ENCODE assay signal across 27 cellular contexts in genomic region chr16:2456551-2457153, GRCh38. TPM values are rescaled to one million over a fixed set of nuclear protein-coding genes. Genes with fewer than 3 reads are reported as not detected.
DNase-seq lines count a peak whose midpoint lies in the region; ATAC-seq and TF ChIP-seq lines count a peak whose summit lies in the region.
"Had no signal": no experiment of that assay in that cellular context is flagged by ENCODE, and none has a peak within 500 bp of the region (broad histone marks: within the 10 kb centered on the region; RNA-seq: fewer than 3 reads in every experiment).

No MANE protein-coding gene starts in this region.

- peaks cover 44% of the 10 kb centered on the region for H3K4me1 ChIP-seq in BLaER1
- H3K4me1 ChIP-seq in HCT116 (ENCODE audit: control insufficient read depth in 1 of 2, insufficient read depth in 2 of 2, low read length in 2 of 2), result peaks cover 6 to 34% of the 10 kb centered on the region in 2 experiments; a peak in 3 of 4 replicates
- peaks cover 14% of the 10 kb centered on the region for H3K4me1 ChIP-seq in neural progenitor cell

- H3K27ac Mint-ChIP-seq in neural progenitor cell, result no peak overlapping the region
- H3K27ac Mint-ChIP-seq: CD4-positive, alpha-beta T cell; HFFc6 had no signal

- RAD21 ChIA-PET in HCT116 (lab: Charles Lee; ENCODE audit: low non-redundant PET in 1 of 2, low total read pairs in 2 of 2, uncharacterized antibody in 2 of 2, unreplicated experiment in 2 of 2), result no interaction called here

- TF ChIP-seq CTCF in HCT116 (IDR thresholded peaks at IDR 0.05 in 2 of 3, conservative IDR thresholded peaks at IDR 0.05 in 1 of 3; ENCODE audit: borderline replicate concordance in 1 of 3, insufficient read depth in 1 of 3, low read depth in 2 of 3, low read length in 2 of 3) (no peak), neural progenitor cell (IDR thresholded peaks at IDR 0.05) (no peak)

- no peak for DNase-seq in HCT116 (ENCODE audit: low read depth, low spot score)
- peak; percentile 5 for DNase-seq in epidermal melanocyte (ENCODE audit: insufficient read length, low spot score)
- DNase-seq in neural progenitor cell (ENCODE audit: low spot score), result no peak
- DNase-seq in erythroblast (lab: John Stamatoyannopoulos, UW), result no peak
- no peak for DNase-seq in NCI-H2081 (lab: John Stamatoyannopoulos, UW)
- DNase-seq: ACHN; CD4-positive, alpha-beta T cell; DMS53; H7; HFFc6; KG1; NCI-H1048; NCI-H1417; NCI-H1694 treated with DMSO at 0.1 percent for 48 hours; NCI-H2081 treated with DMSO at 0.1 percent for 48 hours; NCI-H2171; NCI-H226; NCI-H510A; NCI-H69; RPMI8226; SHP77 had no signal

- H3K4me3 ChIP-seq in BLaER1, result no peak overlapping the region
- H3K4me3 ChIP-seq in HCT116 (replicated peaks in 1 of 2; ENCODE audit: low read depth in 1 of 2, low read length in 2 of 2), result no peak overlapping the region
- no peak overlapping the region for H3K4me3 ChIP-seq in neural progenitor cell
- H3K4me3 ChIP-seq: BLaER1 treated with 17β-estradiol and CSF1 and Interleukin-3, amounts not matched to agents 10 nM and 100 nM had no signal

- peak overlapping the region; percentile 55 for H3K4me3 Mint-ChIP-seq in neural progenitor cell
- H3K4me3 Mint-ChIP-seq: CD4-positive, alpha-beta T cell; HFFc6 had no signal

- peaks cover 7% of the 10 kb centered on the region for H3K4me1 Mint-ChIP-seq in neural progenitor cell

- POLR2A ChIA-PET in HCT116 (lab: Charles Lee), result no interaction called here

- no peak for ATAC-seq in HCT116
- no peak for ATAC-seq in GM19035 (IDR thresholded peaks at IDR 0.05; ENCODE audit: unreplicated experiment)
- no peak for ATAC-seq in GM19395 (IDR thresholded peaks at IDR 0.05; ENCODE audit: unreplicated experiment)

- 0 out of 2 replicates have a peak overlapping the region, but pooled peaks have one; percentile 15 for H3K9ac ChIP-seq in BLaER1
- H3K9ac ChIP-seq in HCT116 (ENCODE audit: low read length), result no peak overlapping the region
- H3K9ac ChIP-seq in neural progenitor cell, result no peak overlapping the region

- TF ChIP-seq RAD21 in HCT116 (IDR thresholded peaks at IDR 0.05; ENCODE audit: low read depth), result no peak

- intact Hi-C loops in HCT116 (cut with micrococcal nuclease), result no loop called here

- H2AFZ ChIP-seq in HCT116 (ENCODE audit: low read depth, low read length, poor library complexity, severe bottlenecking) (no peak overlapping the region), neural progenitor cell (replicated peaks) (no peak overlapping the region)

- H3K27me3 ChIP-seq in BLaER1 (no peaks in the 10 kb centered on the region), HCT116 (ENCODE audit: insufficient read depth, low read length) (no peaks in the 10 kb centered on the region), neural progenitor cell (no peaks in the 10 kb centered on the region)
- H3K27me3 ChIP-seq: BLaER1 treated with 17β-estradiol and CSF1 and Interleukin-3, amounts not matched to agents 10 nM and 100 nM had no signal

- H3F3A ChIP-seq in neural progenitor cell (ENCODE audit: low read depth), result peaks cover 42% of the 10 kb centered on the region

- H3K36me3 ChIP-seq in BLaER1, result peaks cover 76% of the 10 kb centered on the region
- H3K36me3 ChIP-seq in HCT116 (ENCODE audit: control insufficient read depth in 1 of 2, insufficient read depth in 2 of 2, low read length in 2 of 2), result peaks cover 35 to 48% of the 10 kb centered on the region in 2 experiments
- no peaks in the 10 kb centered on the region for H3K36me3 ChIP-seq in neural progenitor cell

- no peak overlapping the region for H3K27ac ChIP-seq in BLaER1
- no peak overlapping the region for H3K27ac ChIP-seq in HCT116 (ENCODE audit: low read depth, low read length)
- no peak overlapping the region for H3K27ac ChIP-seq in neural progenitor cell
- H3K27ac ChIP-seq: BLaER1 treated with 17β-estradiol and CSF1 and Interleukin-3, amounts not matched to agents 10 nM and 100 nM had no signal

- no peaks in the 10 kb centered on the region for H3K9me2 ChIP-seq in HCT116 (ENCODE audit: insufficient read depth)

- H4K20me1 ChIP-seq in BLaER1 (peaks cover 73% of the 10 kb centered on the region), HCT116 (ENCODE audit: insufficient read depth) (no peaks in the 10 kb centered on the region), neural progenitor cell (ENCODE audit: low read depth) (peaks cover 37% of the 10 kb centered on the region)

- H3K9me3 ChIP-seq in BLaER1, result no peaks in the 10 kb centered on the region
- no peaks in the 10 kb centered on the region for H3K9me3 ChIP-seq in HCT116 (ENCODE audit: control insufficient read depth in 1 of 2, insufficient read depth in 1 of 2, low read depth in 1 of 2, low read length in 2 of 2)
- H3K9me3 ChIP-seq in neural progenitor cell (ENCODE audit: low read depth), result no peaks in the 10 kb centered on the region
- H3K9me3 ChIP-seq: BLaER1 treated with 17β-estradiol and CSF1 and Interleukin-3, amounts not matched to agents 10 nM and 100 nM had no signal

- no peak overlapping the region for H3K4me2 ChIP-seq in BLaER1
- H3K4me2 ChIP-seq in HCT116 (ENCODE audit: low read length), result no peak overlapping the region
- no peak overlapping the region for H3K4me2 ChIP-seq in neural progenitor cell
- H3K4me2 ChIP-seq: BLaER1 treated with 17β-estradiol and CSF1 and Interleukin-3, amounts not matched to agents 10 nM and 100 nM had no signal

- H3K36me3 Mint-ChIP-seq in neural progenitor cell, result peaks cover 16% of the 10 kb centered on the region

- no TSS peak for BruUV-seq in HCT116 (replicated peaks; lab: Mats Ljungman, UMichigan)

- H3K79me2 ChIP-seq in HCT116 (ENCODE audit: insufficient read depth, low read length), result peaks cover 7% of the 10 kb centered on the region; the same call in 1 of the 2 replicates
- peaks cover 14% of the 10 kb centered on the region for H3K79me2 ChIP-seq in neural progenitor cell (ENCODE audit: low read depth)

- H3K27me3 Mint-ChIP-seq in neural progenitor cell (ENCODE audit: insufficient read depth, low read depth), result peaks cover 8% of the 10 kb centered on the region
- H3K27me3 Mint-ChIP-seq: CD4-positive, alpha-beta T cell had no signal

- peaks cover 2% of the 10 kb centered on the region for H3K9me3 Mint-ChIP-seq in neural progenitor cell
- H3K9me3 Mint-ChIP-seq: CD4-positive, alpha-beta T cell; HFFc6 had no signal

- CTCF ChIA-PET in HCT116 (lab: Charles Lee), result no interaction called here

- TF ChIP-seq POLR2A in HCT116 (IDR thresholded peaks at IDR 0.05; ENCODE audit: borderline replicate concordance, extremely low read depth, insufficient read depth, insufficient read length) (no peak), erythroblast (IDR thresholded peaks at IDR 0.05; ENCODE audit: low read length) (no peak)

TF ChIP-seq in HCT116, 20 proteins besides CTCF, POLR2A, EP300 and RAD21 (continues in another document):
- TF ChIP-seq, protein P1, sequence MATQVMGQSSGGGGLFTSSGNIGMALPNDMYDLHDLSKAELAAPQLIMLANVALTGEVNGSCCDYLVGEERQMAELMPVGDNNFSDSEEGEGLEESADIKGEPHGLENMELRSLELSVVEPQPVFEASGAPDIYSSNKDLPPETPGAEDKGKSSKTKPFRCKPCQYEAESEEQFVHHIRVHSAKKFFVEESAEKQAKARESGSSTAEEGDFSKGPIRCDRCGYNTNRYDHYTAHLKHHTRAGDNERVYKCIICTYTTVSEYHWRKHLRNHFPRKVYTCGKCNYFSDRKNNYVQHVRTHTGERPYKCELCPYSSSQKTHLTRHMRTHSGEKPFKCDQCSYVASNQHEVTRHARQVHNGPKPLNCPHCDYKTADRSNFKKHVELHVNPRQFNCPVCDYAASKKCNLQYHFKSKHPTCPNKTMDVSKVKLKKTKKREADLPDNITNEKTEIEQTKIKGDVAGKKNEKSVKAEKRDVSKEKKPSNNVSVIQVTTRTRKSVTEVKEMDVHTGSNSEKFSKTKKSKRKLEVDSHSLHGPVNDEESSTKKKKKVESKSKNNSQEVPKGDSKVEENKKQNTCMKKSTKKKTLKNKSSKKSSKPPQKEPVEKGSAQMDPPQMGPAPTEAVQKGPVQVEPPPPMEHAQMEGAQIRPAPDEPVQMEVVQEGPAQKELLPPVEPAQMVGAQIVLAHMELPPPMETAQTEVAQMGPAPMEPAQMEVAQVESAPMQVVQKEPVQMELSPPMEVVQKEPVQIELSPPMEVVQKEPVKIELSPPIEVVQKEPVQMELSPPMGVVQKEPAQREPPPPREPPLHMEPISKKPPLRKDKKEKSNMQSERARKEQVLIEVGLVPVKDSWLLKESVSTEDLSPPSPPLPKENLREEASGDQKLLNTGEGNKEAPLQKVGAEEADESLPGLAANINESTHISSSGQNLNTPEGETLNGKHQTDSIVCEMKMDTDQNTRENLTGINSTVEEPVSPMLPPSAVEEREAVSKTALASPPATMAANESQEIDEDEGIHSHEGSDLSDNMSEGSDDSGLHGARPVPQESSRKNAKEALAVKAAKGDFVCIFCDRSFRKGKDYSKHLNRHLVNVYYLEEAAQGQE (IDR thresholded peaks at IDR 0.05; ENCODE audit: low read depth), result no peak
- no peak for TF ChIP-seq EZH2 (IDR thresholded peaks at IDR 0.05)
- TF ChIP-seq JUND (IDR thresholded peaks at IDR 0.05), result no peak
- TF ChIP-seq YY1 (IDR thresholded peaks at IDR 0.05; ENCODE audit: extremely low read depth, insufficient replicate concordance, low read depth, low read length), result no peak
- TF ChIP-seq POLR2AphosphoS5 (IDR thresholded peaks at IDR 0.05; ENCODE audit: low read depth, low read length), result 0 out of 2 replicates have a peak, but pooled peaks have one; percentile 22

RNA-seq across cellular contexts. Expression of gene TEDC2, which starts 3.3 kb away (rescaled TPM):
- total RNA-seq in HCT116 (2021; ENCODE audit: unreplicated experiment), result 26.5 TPM
- polyA plus RNA-seq in HCT116 (2012), result 13.4 and 16.8 TPM in 2 replicates
- total RNA-seq in neural progenitor cell (ENCODE audit: low replicate concordance), result 29.1 and 62.1 TPM in 2 replicates

RNA-seq across cellular contexts. Expression of gene NTN3, which starts 14.4 kb away (rescaled TPM):
- 0.30 TPM for total RNA-seq in HCT116 (2021; ENCODE audit: unreplicated experiment)
- polyA plus RNA-seq in HCT116 (2012), result 0.17 TPM in 1 of 2 replicates, not detected in the other
- 1.7 and 3.6 TPM in 2 replicates for total RNA-seq in neural progenitor cell (ENCODE audit: low replicate concordance)
- total RNA-seq: CD4-positive, alpha-beta T cell; Daoy; SK-MEL-5 had no signal

RNA-seq across cellular contexts. Expression of gene TBC1D24, which starts 18.3 kb away (rescaled TPM):
- total RNA-seq in HCT116 (2021; ENCODE audit: unreplicated experiment) (24.6 TPM), neural progenitor cell (ENCODE audit: low replicate concordance) (8.2 and 11.9 TPM in 2 replicates)
- polyA plus RNA-seq in HCT116 (2012), result 8.2 and 8.4 TPM in 2 replicates

RNA-seq across cellular contexts. Expression of gene CCNF, which starts 27.4 kb away (rescaled TPM):
- total RNA-seq in HCT116 (2021; ENCODE audit: unreplicated experiment) (60.8 TPM), neural progenitor cell (ENCODE audit: low replicate concordance) (41.6 and 67.3 TPM in 2 replicates)
- polyA plus RNA-seq in HCT116 (2012), result 47.1 and 51.9 TPM in 2 replicates

RNA-seq across cellular contexts. Expression of gene ATP6V0C, which starts 57.1 kb away (rescaled TPM):
- 187 TPM for total RNA-seq in HCT116 (2021; ENCODE audit: unreplicated experiment)
- 186 and 193 TPM in 2 replicates for polyA plus RNA-seq in HCT116 (2012)
- 11.6 and 44.3 TPM in 2 replicates for total RNA-seq in neural progenitor cell (ENCODE audit: low replicate concordance)
